In the genomic region with DNA sequence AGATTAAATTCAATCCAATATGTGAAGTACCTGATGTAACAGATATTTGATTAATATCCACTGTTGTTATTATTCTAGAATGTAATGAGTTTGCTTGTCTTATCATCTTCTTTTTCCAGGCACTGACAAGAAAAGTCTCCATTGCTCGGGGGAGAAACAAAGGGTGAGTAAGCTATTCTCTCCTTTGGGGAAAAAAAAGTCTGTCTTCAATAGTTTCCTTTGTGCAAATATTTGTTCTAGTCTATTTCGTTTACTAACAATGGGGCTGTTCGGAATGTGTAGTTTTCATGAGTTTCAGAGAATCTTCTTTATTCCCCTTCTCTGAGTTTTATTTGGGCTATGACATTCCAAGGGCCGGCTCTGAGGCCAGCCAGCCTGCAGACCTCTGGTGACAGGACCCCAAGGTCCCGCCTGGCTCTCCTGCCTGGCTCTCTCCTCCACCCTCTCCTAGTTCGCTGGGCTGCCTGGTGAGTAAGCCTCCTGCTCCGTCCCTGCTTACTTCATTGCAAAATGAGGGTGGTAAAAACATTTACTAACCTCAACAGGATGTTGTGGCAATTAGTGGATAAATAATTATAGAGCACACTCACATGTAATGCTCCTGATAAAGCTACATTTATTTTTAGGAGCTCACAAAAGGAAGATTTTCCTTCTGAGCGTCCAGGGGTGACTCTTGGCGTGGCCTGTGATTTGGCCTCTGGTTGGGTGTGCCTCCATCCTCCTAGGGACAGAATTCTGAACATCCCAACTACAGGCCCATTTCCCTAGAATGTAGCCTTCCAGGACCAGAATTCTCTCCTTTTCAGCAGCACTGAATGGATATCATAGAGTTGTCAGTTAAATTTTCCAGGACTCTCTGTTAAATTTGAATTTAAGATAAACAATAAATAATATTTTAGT, we compare ENCODE assay signal across 20 cellular contexts. TPM values are rescaled to one million over a fixed set of nuclear protein-coding genes. Genes with fewer than 3 reads are reported as not detected.
A peak's percentile ranks its signal among the peaks of the same experiment; 100 is the strongest.
DNase-seq lines count a peak whose midpoint lies in the region; ATAC-seq and TF ChIP-seq lines count a peak whose summit lies in the region.
"Had no signal": no experiment of that assay in that cellular context is flagged by ENCODE, and none has a peak within 500 bp of the region (broad histone marks: within the 10 kb centered on the region; RNA-seq: fewer than 3 reads in every experiment).

No MANE protein-coding gene starts in this region.

- no peaks in the 10 kb centered on the region for H3K9me3 ChIP-seq in Caco-2
- H3K9me3 ChIP-seq: gastrocnemius medialis, vagina had no signal

- H3K4me1 ChIP-seq in Caco-2, result peaks cover 7% of the 10 kb centered on the region; the same call in 1 of the 2 replicates
- H3K4me1 ChIP-seq: gastrocnemius medialis, vagina had no signal

- CTCF ChIA-PET in Caco-2 (lab: Charles Lee), result no interaction called here

- H3K27me3 ChIP-seq in Caco-2 (replicated peaks; ENCODE audit: control insufficient read depth, insufficient read depth, low read length), result no peaks in the 10 kb centered on the region; the same call in 1 of the 2 replicates
- H3K27me3 ChIP-seq in brain microvascular endothelial cell (replicated peaks), result no peaks in the 10 kb centered on the region
- H3K27me3 ChIP-seq: gastrocnemius medialis, vagina had no signal

- no peak overlapping the region for H3K4me3 Mint-ChIP-seq in Caco-2 (ENCODE audit: unreplicated experiment)
- peak overlapping the region; percentile 16; the same call in 1 of the 2 replicates for H3K4me3 Mint-ChIP-seq in HFFc6
- H3K4me3 Mint-ChIP-seq: activated CD8-positive, alpha-beta memory T cell treated with anti-CD3 and anti-CD28 coated beads, Interleukin-2, amount 10 ng/mL, durations not matched to agents 7 days and 5 days; T-cell; WTC11 had no signal

- no peaks in the 10 kb centered on the region for H3K36me3 ChIP-seq in Caco-2 (ENCODE audit: control insufficient read depth, insufficient read depth, low read length)
- H3K36me3 ChIP-seq in brain microvascular endothelial cell (replicated peaks), result no peaks in the 10 kb centered on the region
- H3K36me3 ChIP-seq: gastrocnemius medialis, vagina had no signal

- H3K4me3 ChIP-seq in Caco-2 (ENCODE audit: low read depth, low read length) (no peak overlapping the region), cardiac fibroblast (replicated peaks in 1 of 2; ENCODE audit: low read depth in 2 of 2, low read length in 2 of 2) (no peak overlapping the region), brain microvascular endothelial cell (ENCODE audit: low read depth, low read length) (no peak overlapping the region)
- H3K4me3 ChIP-seq: gastrocnemius medialis, vagina had no signal

- POLR2A ChIA-PET in Caco-2 (lab: Charles Lee), result interaction anchor here (1.0 kb wide), 1 partner anchor 17 kb away, joined by 3 read pairs; no protein-coding TSS in a partner anchor

- no peak overlapping the region for H3K27ac ChIP-seq in brain microvascular endothelial cell
- H3K27ac ChIP-seq: C4-2B, gastrocnemius medialis, KMS-11, vagina had no signal

- no peak for ATAC-seq in GM19463 (IDR thresholded peaks at IDR 0.05; ENCODE audit: unreplicated experiment)
- ATAC-seq: activated CD8-positive, alpha-beta memory T cell treated with anti-CD3 and anti-CD28 coated beads, Interleukin-2, amount 10 ng/mL, durations not matched to agents 7 days and 5 days; gastrocnemius medialis; T-cell; WTC11 had no signal

- intact Hi-C loops in Caco-2 (cut with micrococcal nuclease; ENCODE audit: unreplicated experiment), result no loop called here

- DNase-seq in Caco-2 (no peak), HFFc6 (peak; percentile 48), cardiac fibroblast (ENCODE audit: low read depth in 2 of 2) (peak; percentile 34 to 53), myocyte (ENCODE audit: low read depth) (peak; percentile 33), brain microvascular endothelial cell (no peak), dermis blood vessel endothelial cell (no peak)
- DNase-seq: activated CD8-positive, alpha-beta memory T cell treated with anti-CD3 and anti-CD28 coated beads, Interleukin-2, amount 10 ng/mL, durations not matched to agents 7 days and 5 days; activated gamma-delta T cell; gastrocnemius medialis; NCI-H187; NCI-H510A treated with DMSO at 0.1 percent for 48 hours; occipital lobe; small intestine; stimulated activated naive CD4-positive, alpha-beta T cell treated with Interleukin-2 at 50 U/mL for 16 hours; T-cell had no signal

- H3K36me3 Mint-ChIP-seq in Caco-2 (ENCODE audit: insufficient read depth, unreplicated experiment) (no peaks in the 10 kb centered on the region), HFFc6 (ENCODE audit: low read depth) (no peaks in the 10 kb centered on the region; the same call in 1 of the 2 replicates)
- H3K36me3 Mint-ChIP-seq: activated CD8-positive, alpha-beta memory T cell treated with anti-CD3 and anti-CD28 coated beads, Interleukin-2, amount 10 ng/mL, durations not matched to agents 7 days and 5 days; T-cell; WTC11 had no signal

- in situ Hi-C loops in brain microvascular endothelial cell (cut with HindIII; ENCODE audit: low pct_ligation_motif_present, low sequenced_read_pairs), result no loop called here

- H3K27ac Mint-ChIP-seq in Caco-2 (ENCODE audit: unreplicated experiment) (peak overlapping the region; percentile 20), HFFc6 (peak overlapping the region; percentile 56)
- H3K27ac Mint-ChIP-seq: activated CD8-positive, alpha-beta memory T cell treated with anti-CD3 and anti-CD28 coated beads, Interleukin-2, amount 10 ng/mL, durations not matched to agents 7 days and 5 days; T-cell; WTC11 had no signal

- H3K27me3 Mint-ChIP-seq in Caco-2 (ENCODE audit: insufficient read depth, unreplicated experiment) (no peaks in the 10 kb centered on the region), HFFc6 (ENCODE audit: insufficient read depth) (peaks cover 1% of the 10 kb centered on the region; the same call in 1 of the 2 replicates)

- H3K4me1 Mint-ChIP-seq in Caco-2 (ENCODE audit: low read depth, unreplicated experiment) (no peaks in the 10 kb centered on the region), HFFc6 (ENCODE audit: low read depth) (peaks cover 17% of the 10 kb centered on the region)
- H3K4me1 Mint-ChIP-seq: activated CD8-positive, alpha-beta memory T cell treated with anti-CD3 and anti-CD28 coated beads, Interleukin-2, amount 10 ng/mL, durations not matched to agents 7 days and 5 days; WTC11 had no signal

- TF ChIP-seq CTCF in Caco-2 (IDR thresholded peaks at IDR 0.05; ENCODE audit: insufficient read depth in 1 of 2, low read depth in 1 of 2, low read length in 1 of 2, severe bottlenecking in 1 of 2, unreplicated experiment in 1 of 2) (no peak), HFFc6 (IDR thresholded peaks at IDR 0.05) (no peak), cardiac fibroblast (IDR thresholded peaks at IDR 0.05; ENCODE audit: low read depth, low read length) (no peak), brain microvascular endothelial cell (IDR thresholded peaks at IDR 0.05; ENCODE audit: low read depth, low read length, missing control alignments) (no peak)

- no TSS peak for BruUV-seq in Caco-2 (replicated peaks; lab: Mats Ljungman, UMichigan)

- no peaks in the 10 kb centered on the region for H3K9me3 Mint-ChIP-seq in Caco-2 (ENCODE audit: unreplicated experiment)
- H3K9me3 Mint-ChIP-seq in HFFc6, result no peaks in the 10 kb centered on the region

RNA-seq across cellular contexts. Expression of gene SNX9, which starts 43.1 kb away (rescaled TPM):
- total RNA-seq in Caco-2 (2022) (27.4 and 29.5 TPM in 2 replicates), myocyte (19.3 and 21.7 TPM in 2 replicates), dermis blood vessel endothelial cell (51.4 and 61.4 TPM in 2 replicates)
- total RNA-seq in HFFc6 (2021; fragmentation: NEBNext Ultra II Directional; extraction: Animal tissue kit (Norgen Biotek cat#: 25700)), result 10 to 100 TPM; 37.2 to 46.6 (median 40.9) TPM
- 18.0 TPM for polyA plus RNA-seq in myocyte (2012)

Comparison
In these comparisons a context has a peak if more than half of its experiments do, and no peak if none do; other contexts are left out.
1. DNase-seq: peak in HFFc6 (single experiment), cardiac fibroblast (2 of 2) and myocyte (single experiment); none in Caco-2 (0 of 2), brain microvascular endothelial cell (single experiment) and dermis blood vessel endothelial cell (single experiment).